In the genomic region with DNA sequence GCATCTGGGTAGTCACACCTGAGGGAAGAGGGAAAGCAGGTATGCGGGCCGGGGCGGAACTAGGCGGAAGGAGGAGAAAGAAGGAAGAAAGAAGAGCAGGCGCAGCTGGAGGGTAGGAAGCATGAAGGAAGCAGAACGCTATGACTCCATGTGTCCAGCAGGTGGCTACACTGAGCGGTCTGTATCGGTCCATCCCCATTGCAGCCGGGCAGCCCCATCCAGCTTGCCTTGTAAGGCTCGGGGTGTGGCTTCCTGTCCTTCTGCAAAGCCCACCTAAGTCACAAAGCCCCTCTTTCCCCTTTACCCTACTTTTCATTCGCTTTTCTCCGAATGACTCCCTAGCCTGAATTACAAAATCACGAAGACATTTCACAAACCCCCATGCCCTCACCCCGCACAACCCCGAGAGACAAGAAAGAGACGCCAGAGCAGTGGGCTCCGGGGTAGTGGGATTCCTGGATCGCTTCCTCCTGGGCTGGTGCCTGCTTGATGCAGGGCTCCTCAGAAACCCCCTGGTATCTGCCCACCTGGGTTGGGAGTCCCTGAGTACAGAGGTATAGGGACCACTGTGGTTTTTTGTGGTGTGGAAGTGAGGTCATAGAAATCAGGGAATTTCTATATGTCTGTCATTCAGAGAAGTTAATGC, we compare ENCODE assay signal across 7 cellular contexts. TPM values are rescaled to one million over a fixed set of nuclear protein-coding genes. Genes with fewer than 3 reads are reported as not detected.
DNase-seq lines count a peak whose midpoint lies in the region; ATAC-seq, FAIRE-seq and TF ChIP-seq lines count a peak whose summit lies in the region.

No MANE protein-coding gene starts in this region.

- no peak for FAIRE-seq in bronchial epithelial cell (lab: Jason Lieb, UNC)

- H3K4me3 ChIP-seq in WERI-Rb-1 (ENCODE audit: low read depth, low read length) (no peak overlapping the region), bronchial epithelial cell (ENCODE audit: low read depth, low read length) (no peak overlapping the region), kidney epithelial cell (ENCODE audit: low read depth, low read length) (no peak overlapping the region)

- DNase-seq in NCI-H2029 (lab: John Stamatoyannopoulos, UW) (peak; percentile 21), WERI-Rb-1 (peak; percentile 73), bronchial epithelial cell (ENCODE audit: low read depth) (peak; percentile 57), kidney epithelial cell (ENCODE audit: low read depth) (peak; percentile 18)
- peak; percentile 26 for DNase-seq in stimulated activated CD4-positive, alpha-beta T cell treated with anti-CD3 and anti-CD28 coated beads, Interleukin-2, amount 100 ng/mL, for 4 hours (ENCODE audit: low read depth)

- H3K36me3 ChIP-seq in WERI-Rb-1, result no peaks in the 10 kb centered on the region
- H3K36me3 ChIP-seq in bronchial epithelial cell (ENCODE audit: control insufficient read depth, insufficient read depth, low read length), result no peaks in the 10 kb centered on the region
- no peaks in the 10 kb centered on the region for H3K36me3 ChIP-seq in kidney epithelial cell (ENCODE audit: control insufficient read depth, insufficient read depth, low read length)

- H3K27ac ChIP-seq in WERI-Rb-1, result no peak overlapping the region

- no peaks in the 10 kb centered on the region for H3K9me3 ChIP-seq in WERI-Rb-1 (ENCODE audit: severe bottlenecking)

- peak; percentile 51 for ATAC-seq in HG02610 (IDR thresholded peaks at IDR 0.05; ENCODE audit: unreplicated experiment)

- H3K27me3 ChIP-seq in WERI-Rb-1 (ENCODE audit: insufficient read depth, low read depth, severe bottlenecking), result no peaks in the 10 kb centered on the region
- H3K27me3 ChIP-seq in bronchial epithelial cell (ENCODE audit: control insufficient read depth, insufficient read depth, low read length), result peaks cover 2% of the 10 kb centered on the region
- H3K27me3 ChIP-seq in kidney epithelial cell (ENCODE audit: control insufficient read depth, insufficient read depth, low read length), result peaks cover 22% of the 10 kb centered on the region

- TF ChIP-seq CTCF in GM12872 (IDR thresholded peaks at IDR 0.05; ENCODE audit: insufficient read depth, low read depth, low read length) (peak; percentile 99), WERI-Rb-1 (IDR thresholded peaks at IDR 0.05; ENCODE audit: low read depth, low read length) (peak; percentile 99), bronchial epithelial cell (IDR thresholded peaks at IDR 0.05; ENCODE audit: insufficient read depth, low read length, severe bottlenecking) (peak; percentile 100), kidney epithelial cell (IDR thresholded peaks at IDR 0.05; ENCODE audit: insufficient read depth, low read length, poor library complexity, severe bottlenecking) (peak; percentile 91)

RNA-seq across cellular contexts. Expression of a gene that starts 39.9 kb away (rescaled TPM):
- total RNA-seq in bronchial epithelial cell (12.4 and 14.2 TPM in 2 replicates), kidney epithelial cell (11.4 and 12.1 TPM in 2 replicates)

RNA-seq across cellular contexts. Expression of a gene that starts 55.0 kb away (rescaled TPM):
- total RNA-seq in bronchial epithelial cell (50.1 and 74.2 TPM in 2 replicates), kidney epithelial cell (46.9 and 82.1 TPM in 2 replicates)

RNA-seq across cellular contexts. Expression of a gene that starts 58.8 kb away (rescaled TPM):
- not detected in 2 replicates for total RNA-seq in bronchial epithelial cell
- total RNA-seq in kidney epithelial cell, result not detected in 2 replicates

Comparison
In these comparisons a context has a peak if more than half of its experiments do, and no peak if none do; other contexts are left out.
1. DNase-seq: peak in every context shown above with its lines; median percentile 73 in WERI-Rb-1; 57 in bronchial epithelial cell; 26 in stimulated activated CD4-positive, alpha-beta T cell treated with anti-CD3 and anti-CD28 coated beads, Interleukin-2, amount 100 ng/mL, for 4 hours; 21 in NCI-H2029; 18 in kidney epithelial cell.